In the genomic region with DNA sequence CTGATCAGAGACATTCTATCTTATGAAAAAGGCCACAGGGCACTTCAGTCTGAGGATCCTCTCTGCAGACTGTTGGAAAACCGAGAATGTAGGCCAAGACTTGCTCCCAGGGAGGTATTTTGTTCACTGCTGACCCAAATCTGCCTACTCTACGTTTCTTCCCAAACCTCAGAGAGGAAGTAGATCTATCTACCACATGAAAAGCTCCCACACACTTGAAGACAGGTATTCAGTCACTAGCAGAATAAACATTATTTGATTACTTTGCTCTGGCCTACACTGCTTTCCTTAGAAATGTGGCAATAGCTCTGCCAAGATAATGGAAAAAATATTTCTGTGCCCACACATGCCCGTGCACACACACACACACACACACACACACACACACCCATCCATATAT, we compare ENCODE assay signal across 1 cellular context.
TF ChIP-seq lines count a peak whose summit lies in the region.

No MANE protein-coding gene starts in this region.

TF ChIP-seq in H1, 55 proteins besides CTCF, POLR2A, EP300 and RAD21 (continued from another document):
- TF ChIP-seq, protein P1, sequence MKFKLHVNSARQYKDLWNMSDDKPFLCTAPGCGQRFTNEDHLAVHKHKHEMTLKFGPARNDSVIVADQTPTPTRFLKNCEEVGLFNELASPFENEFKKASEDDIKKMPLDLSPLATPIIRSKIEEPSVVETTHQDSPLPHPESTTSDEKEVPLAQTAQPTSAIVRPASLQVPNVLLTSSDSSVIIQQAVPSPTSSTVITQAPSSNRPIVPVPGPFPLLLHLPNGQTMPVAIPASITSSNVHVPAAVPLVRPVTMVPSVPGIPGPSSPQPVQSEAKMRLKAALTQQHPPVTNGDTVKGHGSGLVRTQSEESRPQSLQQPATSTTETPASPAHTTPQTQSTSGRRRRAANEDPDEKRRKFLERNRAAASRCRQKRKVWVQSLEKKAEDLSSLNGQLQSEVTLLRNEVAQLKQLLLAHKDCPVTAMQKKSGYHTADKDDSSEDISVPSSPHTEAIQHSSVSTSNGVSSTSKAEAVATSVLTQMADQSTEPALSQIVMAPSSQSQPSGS (IDR thresholded peaks at IDR 0.05; ENCODE audit: low read length): no peak
- TF ChIP-seq EZH2 (IDR thresholded peaks at IDR 0.05; ENCODE audit: low read depth, low read length, severe bottlenecking): no peak
